8 cellular contexts compared by ENCODE assay signal in the genomic region with DNA sequence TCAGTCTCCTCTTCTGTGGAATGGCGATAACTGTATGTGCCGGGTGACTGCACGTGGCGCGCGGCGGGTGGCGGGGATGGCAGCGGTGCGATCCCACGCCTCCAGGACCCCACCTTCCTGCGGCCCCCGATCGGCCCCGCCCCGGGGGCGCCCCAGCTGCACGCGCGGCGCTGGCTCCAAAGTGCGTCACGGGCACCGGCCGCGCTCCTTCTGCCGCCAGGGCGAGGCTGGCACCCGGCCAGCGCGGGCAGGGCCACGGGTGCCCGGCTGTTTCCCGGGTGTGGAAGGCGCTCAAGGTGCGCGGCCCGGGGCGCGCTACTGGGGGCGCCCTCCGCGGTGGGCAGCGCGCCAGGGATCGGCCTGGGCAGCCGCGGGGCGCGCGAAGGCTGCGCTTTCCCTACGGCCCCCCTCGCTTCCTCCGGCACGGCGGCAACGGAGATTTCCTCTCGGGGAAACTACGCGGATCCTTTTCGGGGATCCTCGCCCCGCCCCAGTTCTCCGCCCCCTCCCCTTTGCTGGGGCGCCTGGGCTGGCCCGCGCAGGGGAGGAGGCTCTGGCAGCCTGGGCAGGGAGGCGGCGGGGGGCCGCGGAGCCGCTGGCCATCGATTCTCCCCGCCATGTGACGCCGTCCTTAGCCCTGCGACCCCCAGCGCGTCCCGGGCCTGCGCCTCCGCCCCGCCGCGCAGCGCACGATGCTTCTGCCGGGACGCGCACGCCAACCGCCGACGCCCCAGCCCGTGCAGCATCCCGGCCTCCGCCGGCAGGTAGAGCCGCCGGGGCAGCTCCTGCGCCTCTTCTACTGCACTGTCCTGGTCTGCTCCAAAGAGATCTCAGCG. TPM values are rescaled to one million over a fixed set of nuclear protein-coding genes. Genes with fewer than 3 reads are reported as not detected.
A peak's percentile ranks its signal among the peaks of the same experiment; 100 is the strongest.
DNase-seq lines count a peak whose midpoint lies in the region; ATAC-seq and TF ChIP-seq lines count a peak whose summit lies in the region.

A gene with protein sequence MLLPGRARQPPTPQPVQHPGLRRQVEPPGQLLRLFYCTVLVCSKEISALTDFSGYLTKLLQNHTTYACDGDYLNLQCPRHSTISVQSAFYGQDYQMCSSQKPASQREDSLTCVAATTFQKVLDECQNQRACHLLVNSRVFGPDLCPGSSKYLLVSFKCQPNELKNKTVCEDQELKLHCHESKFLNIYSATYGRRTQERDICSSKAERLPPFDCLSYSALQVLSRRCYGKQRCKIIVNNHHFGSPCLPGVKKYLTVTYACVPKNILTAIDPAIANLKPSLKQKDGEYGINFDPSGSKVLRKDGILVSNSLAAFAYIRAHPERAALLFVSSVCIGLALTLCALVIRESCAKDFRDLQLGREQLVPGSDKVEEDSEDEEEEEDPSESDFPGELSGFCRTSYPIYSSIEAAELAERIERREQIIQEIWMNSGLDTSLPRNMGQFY (plus strand): TSS at position 545 of the 836 bp plus-strand sequence. CDS start 148 bp downstream, at position 693.

- no peaks in the 10 kb centered on the region for H4K20me1 ChIP-seq in SK-N-SH (ENCODE audit: insufficient read depth)
- H4K20me1 ChIP-seq in osteoblast (ENCODE audit: insufficient read depth, low read length), result no peaks in the 10 kb centered on the region

- no peaks in the 10 kb centered on the region for H3K27me3 Mint-ChIP-seq in activated naive CD8-positive, alpha-beta T cell
- peaks cover 21% of the 10 kb centered on the region for H3K27me3 Mint-ChIP-seq in glutamatergic neuron (ENCODE audit: unreplicated experiment)

- CTCF ChIA-PET in SK-N-SH (lab: Yijun Ruan, JAX), result interaction anchor here (0.7 to 2.2 kb wide), 7 partner anchors 10 to 196 kb away, joined by 3 to 11 read pairs (median 5); no protein-coding TSS in a partner anchor

- no peak for ATAC-seq in HG03097 (IDR thresholded peaks at IDR 0.05; ENCODE audit: low FRiP score, unreplicated experiment)

- in situ Hi-C loops in HAP-1 (cut with MboI; ENCODE audit: low sequenced_read_pairs), result no loop called here

- peak within 1 kb of the TSS in 1 of 2 experiments; percentile 81; a peak in 2 of 4 replicates for H3K27ac ChIP-seq in SK-N-SH (ENCODE audit: low read depth in 2 of 2, low read length in 1 of 2)
- H3K27ac ChIP-seq in osteoblast (ENCODE audit: low read depth, low read length), result peak within 1 kb of the TSS; percentile 93
- H3K27ac ChIP-seq in temporal lobe (ENCODE audit: low read depth, low read length), result peak within 1 kb of the TSS; percentile 97

- no peaks in the 10 kb centered on the region for H3K27me3 ChIP-seq in HAP-1 (ENCODE audit: low read depth)
- no peaks in the 10 kb centered on the region for H3K27me3 ChIP-seq in SK-N-SH (ENCODE audit: insufficient read depth)
- no peaks in the 10 kb centered on the region for H3K27me3 ChIP-seq in osteoblast (ENCODE audit: insufficient read depth, low read length)

- H3K4me1 Mint-ChIP-seq in activated naive CD8-positive, alpha-beta T cell (ENCODE audit: low read depth), result peaks cover 44% of the 10 kb centered on the region
- peaks cover 32% of the 10 kb centered on the region for H3K4me1 Mint-ChIP-seq in glutamatergic neuron (ENCODE audit: low read depth, unreplicated experiment)

- H3K4me3 ChIP-seq in HAP-1 (peak within 1 kb of the TSS; percentile 39), SK-N-SH (ENCODE audit: low read depth in 2 of 2, low read length in 1 of 2) (peak within 1 kb of the TSS; percentile 63 to 72), osteoblast (ENCODE audit: insufficient read depth, low read length) (peak within 1 kb of the TSS; percentile 85)

- no CpG with 5 or more reads among the region's 103 CpGs for WGBS in SK-N-SH (ENCODE audit: low lambda C conversion rate)

- peaks cover 9% of the 10 kb centered on the region for H3K4me1 ChIP-seq in HAP-1
- peaks cover 13% of the 10 kb centered on the region in 2 experiments; a peak in 3 of 4 replicates for H3K4me1 ChIP-seq in SK-N-SH (ENCODE audit: control insufficient read depth in 1 of 2, insufficient read depth in 2 of 2, low read depth in 1 of 2, low read length in 1 of 2)
- H3K4me1 ChIP-seq in osteoblast (ENCODE audit: insufficient read depth, low read length), result peaks cover 31% of the 10 kb centered on the region

- H3K9me3 Mint-ChIP-seq in activated naive CD8-positive, alpha-beta T cell (ENCODE audit: low read depth), result no peaks in the 10 kb centered on the region
- H3K9me3 Mint-ChIP-seq in glutamatergic neuron (ENCODE audit: unreplicated experiment), result peaks cover 8% of the 10 kb centered on the region

- no peaks in the 10 kb centered on the region for H3K9me3 ChIP-seq in HAP-1
- no peaks in the 10 kb centered on the region for H3K9me3 ChIP-seq in SK-N-SH
- no peaks in the 10 kb centered on the region for H3K9me3 ChIP-seq in osteoblast (ENCODE audit: low read depth, low read length)

- H3K4me3 Mint-ChIP-seq in activated naive CD8-positive, alpha-beta T cell, result peak within 1 kb of the TSS; percentile 95
- H3K4me3 Mint-ChIP-seq in glutamatergic neuron (ENCODE audit: unreplicated experiment), result peak within 1 kb of the TSS; percentile 87

- TF ChIP-seq CTCF in SK-N-SH (IDR thresholded peaks at IDR 0.05) (no peak; the same call in 1 of the 2 replicates), glutamatergic neuron (IDR thresholded peaks at IDR 0.05; ENCODE audit: partially characterized antibody, unreplicated experiment) (no peak), osteoblast (IDR thresholded peaks at IDR 0.05; ENCODE audit: extremely low read depth, low read depth, low read length) (no peak)

- no peaks in the 10 kb centered on the region for H3K36me3 Mint-ChIP-seq in activated naive CD8-positive, alpha-beta T cell
- H3K36me3 Mint-ChIP-seq in glutamatergic neuron (ENCODE audit: unreplicated experiment), result peaks cover 4% of the 10 kb centered on the region

- H3K4me2 ChIP-seq in SK-N-SH (peak within 1 kb of the TSS; percentile 97), osteoblast (ENCODE audit: insufficient read depth, low read length) (peak within 1 kb of the TSS; percentile 93)

- POLR2A ChIA-PET in SK-N-SH (lab: Yijun Ruan, JAX), result interaction anchor here (0.9 kb wide), 1 partner anchor 9 kb away, joined by 3 read pairs; no protein-coding TSS in a partner anchor

- H3K27ac Mint-ChIP-seq in activated naive CD8-positive, alpha-beta T cell, result peak within 1 kb of the TSS; percentile 94
- H3K27ac Mint-ChIP-seq in glutamatergic neuron (ENCODE audit: unreplicated experiment), result no peak within 1 kb of the TSS

- H3K79me2 ChIP-seq in SK-N-SH (ENCODE audit: insufficient read depth) (peaks cover 47% of the 10 kb centered on the region), osteoblast (ENCODE audit: insufficient read depth, low read length) (peaks cover 25% of the 10 kb centered on the region)

- TF ChIP-seq EP300 in SK-N-SH (IDR thresholded peaks at IDR 0.05; ENCODE audit: borderline replicate concordance in 1 of 2, low read depth in 1 of 2, low read length in 1 of 2), result no peak

- DNase-seq in HAP-1 (ENCODE audit: low spot score in 2 of 2) (peak in 1 of 2 experiments; percentile 46), SK-N-SH (peak; percentile 82), glutamatergic neuron (peak; percentile 51), osteoblast (ENCODE audit: insufficient read length, low spot score, missing footprints) (peak; percentile 88), NCI-H82 (lab: John Stamatoyannopoulos, UW) (no peak)

- peak within 1 kb of the TSS; percentile 59 for H2AFZ ChIP-seq in SK-N-SH (ENCODE audit: low read depth)
- H2AFZ ChIP-seq in osteoblast (ENCODE audit: low read length), result peak within 1 kb of the TSS; percentile 88

- H3K36me3 ChIP-seq in HAP-1 (replicated peaks), result no peaks in the 10 kb centered on the region
- H3K36me3 ChIP-seq in SK-N-SH (replicated peaks in 1 of 2; ENCODE audit: control insufficient read depth in 1 of 2, insufficient read depth in 2 of 2, low read length in 1 of 2), result no peaks in the 10 kb centered on the region
- H3K36me3 ChIP-seq in osteoblast (ENCODE audit: insufficient read depth, low read length), result no peaks in the 10 kb centered on the region

- no peak for TF ChIP-seq RAD21 in SK-N-SH (IDR thresholded peaks at IDR 0.05; ENCODE audit: low read length)

- H3F3A ChIP-seq in SK-N-SH (replicated peaks; ENCODE audit: insufficient read depth), result peaks cover 17% of the 10 kb centered on the region

- H3K9me2 ChIP-seq in SK-N-SH, result no peaks in the 10 kb centered on the region

- H3K9ac ChIP-seq in SK-N-SH, result peak within 1 kb of the TSS; percentile 97

TF ChIP-seq in SK-N-SH, 30 proteins besides CTCF, POLR2A, EP300 and RAD21 (continues in another document):
- TF ChIP-seq NFIC (IDR thresholded peaks at IDR 0.05; ENCODE audit: borderline replicate concordance), result peak; percentile 63
- TF ChIP-seq, protein P1, sequence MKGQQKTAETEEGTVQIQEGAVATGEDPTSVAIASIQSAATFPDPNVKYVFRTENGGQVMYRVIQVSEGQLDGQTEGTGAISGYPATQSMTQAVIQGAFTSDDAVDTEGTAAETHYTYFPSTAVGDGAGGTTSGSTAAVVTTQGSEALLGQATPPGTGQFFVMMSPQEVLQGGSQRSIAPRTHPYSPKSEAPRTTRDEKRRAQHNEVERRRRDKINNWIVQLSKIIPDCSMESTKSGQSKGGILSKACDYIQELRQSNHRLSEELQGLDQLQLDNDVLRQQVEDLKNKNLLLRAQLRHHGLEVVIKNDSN (IDR thresholded peaks at IDR 0.05; ENCODE audit: borderline replicate concordance, low read depth), result 0 out of 2 replicates have a peak, but pooled peaks have one; percentile 24
- TF ChIP-seq ZBTB33 (IDR thresholded peaks at IDR 0.05; ENCODE audit: borderline replicate concordance, low read depth), result no peak
- no peak for TF ChIP-seq ELF1 (IDR thresholded peaks at IDR 0.05)
- TF ChIP-seq GABPA (IDR thresholded peaks at IDR 0.05; ENCODE audit: low read depth), result no peak

RNA-seq across cellular contexts. Expression of the gene that starts here (rescaled TPM):
- 9.5 and 10.1 TPM in 2 replicates for polyA plus RNA-seq in SK-N-SH (2012; rRNA removed)
- 9.0 and 9.9 TPM in 2 replicates for polyA plus RNA-seq in SK-N-SH (2012; cell fraction: cytosol; rRNA removed)
- 11.5 and 12.6 TPM in 2 replicates for polyA plus RNA-seq in SK-N-SH (2012; cell fraction: nucleus; rRNA removed)
- 2.5 TPM for total RNA-seq in glutamatergic neuron (ENCODE audit: unreplicated experiment)
- total RNA-seq in osteoblast, result 5.0 and 8.0 TPM in 2 replicates
- total RNA-seq in temporal lobe, result 1.5 TPM
